ENCODE assay signal across 1 cellular context in the genomic region with DNA sequence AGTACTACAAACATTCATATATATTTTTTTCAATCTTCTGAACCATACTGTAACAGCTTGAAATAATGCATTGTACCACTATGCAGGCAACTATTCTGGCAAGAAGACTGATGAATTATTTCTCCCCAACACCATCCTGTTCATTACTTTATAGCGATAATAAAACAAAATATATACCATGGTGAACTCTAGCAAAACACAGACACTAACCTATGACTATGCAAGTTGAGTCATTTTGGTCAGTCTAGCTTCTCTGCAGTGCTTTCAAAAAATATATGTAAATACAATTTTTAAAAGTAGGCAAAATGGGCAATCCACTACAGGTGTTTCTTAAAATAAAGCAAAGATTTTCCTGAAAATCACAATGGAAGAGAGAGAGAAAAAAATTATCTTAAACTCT.
TF ChIP-seq lines count a peak whose summit lies in the region.

No MANE protein-coding gene starts in this region.

TF ChIP-seq in IMR-90, 13 proteins besides CTCF, POLR2A, EP300 and RAD21 (continued from another document):
- TF ChIP-seq ELK1 (IDR thresholded peaks at IDR 0.05; ENCODE audit: borderline replicate concordance, low read depth, low read length) = no peak
- TF ChIP-seq MAZ (IDR thresholded peaks at IDR 0.05; ENCODE audit: borderline replicate concordance, low read depth, low read length) = no peak
TF ChIP-seq in IMR-90: peak in this region for 0.
